36 cellular contexts compared by ENCODE assay signal in genomic region chr4:20538922-20539321, GRCh38.
DNase-seq lines count a peak whose midpoint lies in the region; ATAC-seq and TF ChIP-seq lines count a peak whose summit lies in the region.
"Had no signal": no experiment of that assay in that cellular context is flagged by ENCODE, and none has a peak within 500 bp of the region (broad histone marks: within the 10 kb centered on the region; RNA-seq: fewer than 3 reads in every experiment).

No MANE protein-coding gene starts in this region.

- H3K4me3 ChIP-seq in esophagus muscularis mucosa: no peak overlapping the region
- H3K4me3 ChIP-seq: ascending aorta, left ventricle myocardium inferior, right atrium auricular region, suprapubic skin, upper lobe of left lung had no signal

- intact Hi-C loops in esophagus muscularis mucosa (cut with DNase I): no loop called here

- no peak for TF ChIP-seq POLR2A in esophagus muscularis mucosa (IDR thresholded peaks at IDR 0.05; ENCODE audit: low read depth)

- no peak for TF ChIP-seq EP300 in esophagus muscularis mucosa (IDR thresholded peaks at IDR 0.05)

- no peak overlapping the region for H3K27ac ChIP-seq in esophagus muscularis mucosa (replicated peaks in 1 of 4)
- H3K27ac ChIP-seq: ascending aorta, left ventricle myocardium inferior, neutrophil, right atrium auricular region, suprapubic skin, upper lobe of left lung had no signal

- DNase-seq in HuH-7 (ENCODE audit: low spot score) (peak; percentile 40), NCI-H2029 treated with DMSO at 0.1 percent for 48 hours (lab: John Stamatoyannopoulos, UW) (peak; percentile 81), NCI-H345 treated with DMSO at 0.1 percent for 48 hours (lab: John Stamatoyannopoulos, UW; ENCODE audit: unreplicated experiment) (peak; percentile 40), SHP77 treated with DMSO at 0.1 percent for 48 hours (lab: John Stamatoyannopoulos, UW) (peak; percentile 46), esophagus muscularis mucosa (ENCODE audit: extremely low spot score) (no peak), ecto neural progenitor cell (ENCODE audit: low spot score) (no peak)
- no peak for DNase-seq in activated CD8-positive, alpha-beta memory T cell treated with anti-CD3 and anti-CD28 coated beads for 24 hours
- DNase-seq: activated CD4-positive, alpha-beta T cell treated with anti-CD3 and anti-CD28 coated beads, Interleukin-2, amount 10 ng/mL, durations not matched to agents 7 days and 5 days; activated gamma-delta T cell; activated naive CD8-positive, alpha-beta T cell treated with anti-CD3 and anti-CD28 coated beads, Interleukin-2, amount 10 ng/mL, durations not matched to agents 7 days and 5 days; activated T-cell treated with anti-CD3 and anti-CD28 coated beads, Interleukin-2, amount 50 U/mL, for 4 hours; BE2C; cortex of kidney; DMS79 treated with DMSO at 0.1 percent for 48 hours; effector memory CD8-positive, alpha-beta T cell; foreskin fibroblast; GDM1; GOT3; head of caudate nucleus; islet precursor cell; left ventricle myocardium inferior; NCI-H2227 treated with DMSO at 0.1 percent for 48 hours; NK-92 treated with Interleukin-12 subunit alpha and Interleukin-12 subunit beta, amount 100 ng/mL, for 24 hours; PC-3; posterior cingulate gyrus; SK-N-SH; small intestine; stimulated activated naive CD4-positive, alpha-beta T cell; upper lobe of left lung had no signal

- no peak for ATAC-seq in GM21528 (IDR thresholded peaks at IDR 0.05; ENCODE audit: low FRiP score, unreplicated experiment)
- ATAC-seq: activated T-cell treated with anti-CD3 and anti-CD28 coated beads, Interleukin-2, amount 50 U/mL, for 4 hours; effector memory CD8-positive, alpha-beta T cell; esophagus mucosa; PC-3; WTC11 had no signal

- WGBS in esophagus muscularis mucosa: 89% methylated on average over 4 of the region's 4 CpGs

- no peaks in the 10 kb centered on the region for H3K27me3 ChIP-seq in esophagus muscularis mucosa
- H3K27me3 ChIP-seq: ascending aorta, BE2C, neutrophil, right atrium auricular region, suprapubic skin, upper lobe of left lung had no signal

- H3K9me3 ChIP-seq in esophagus muscularis mucosa: no peaks in the 10 kb centered on the region
- H3K9me3 ChIP-seq: ascending aorta, BE2C, left ventricle myocardium inferior, neutrophil, right atrium auricular region, SK-N-SH, suprapubic skin, upper lobe of left lung had no signal

- no peak for TF ChIP-seq CTCF in esophagus muscularis mucosa (IDR thresholded peaks at IDR 0.05)

- peaks cover 0 to 28% (median 18%) of the 10 kb centered on the region in 4 donors for H3K36me3 ChIP-seq in esophagus muscularis mucosa
- H3K36me3 ChIP-seq: BE2C, left ventricle myocardium inferior, neutrophil, right atrium auricular region, suprapubic skin, upper lobe of left lung had no signal

- no peaks in the 10 kb centered on the region for H3K4me1 ChIP-seq in esophagus muscularis mucosa
- H3K4me1 ChIP-seq: ascending aorta, BE2C, left ventricle myocardium inferior, right atrium auricular region, suprapubic skin, upper lobe of left lung had no signal

Comparison
In these comparisons a context has a peak if more than half of its experiments do, and no peak if none do; other contexts are left out.
1. DNase-seq: peak in HuH-7 (single experiment), NCI-H2029 treated with DMSO at 0.1 percent for 48 hours (single experiment), NCI-H345 treated with DMSO at 0.1 percent for 48 hours (single experiment) and SHP77 treated with DMSO at 0.1 percent for 48 hours (single experiment); none in activated CD8-positive, alpha-beta memory T cell treated with anti-CD3 and anti-CD28 coated beads for 24 hours (single experiment), esophagus muscularis mucosa (single experiment) and ecto neural progenitor cell (single experiment).